In genomic region chrX:123590842-123591491, GRCh38 we compare ENCODE assay signal across 10 cellular contexts.
A peak's percentile ranks its signal among the peaks of the same experiment; 100 is the strongest.
DNase-seq lines count a peak whose midpoint lies in the region; ATAC-seq and TF ChIP-seq lines count a peak whose summit lies in the region.
"Had no signal": no experiment of that assay in that cellular context is flagged by ENCODE, and none has a peak within 500 bp of the region (broad histone marks: within the 10 kb centered on the region; RNA-seq: fewer than 3 reads in every experiment).

No MANE protein-coding gene starts in this region.

- DNase-seq in SW480 (ENCODE audit: low spot score): peak; percentile 46
- DNase-seq in lung (ENCODE audit: low spot score): no peak
- no peak for DNase-seq in left cardiac atrium
- DNase-seq in ascending aorta (ENCODE audit: low spot score in 2 of 2): no peak
- DNase-seq in NCI-H526 (lab: John Stamatoyannopoulos, UW): no peak
- DNase-seq in GM13977 (ENCODE audit: low spot score): no peak
- DNase-seq: activated T-cell treated with anti-CD3 and anti-CD28 coated beads, Interleukin-2, amount 50 U/mL, for 24 hours; stimulated activated naive CD4-positive, alpha-beta T cell treated with Interleukin-2 at 50 U/mL for 16 hours had no signal

- H3K27me3 ChIP-seq in lung (ENCODE audit: control insufficient read depth, insufficient read depth): no peaks in the 10 kb centered on the region
- H3K27me3 ChIP-seq in ascending aorta: no peaks in the 10 kb centered on the region

- ATAC-seq in GM18519 (IDR thresholded peaks at IDR 0.05; ENCODE audit: low FRiP score, unreplicated experiment) (peak; percentile 54), HG02588 (IDR thresholded peaks at IDR 0.05; ENCODE audit: unreplicated experiment) (peak; percentile 58), lung (ENCODE audit: insufficient read depth, low FRiP score) (peak; percentile 42), left cardiac atrium (no peak)

- WGBS in lung, 2 donors: 40 to 67% methylated on average over 6 of the region's 6 CpGs

- intact Hi-C loops in left cardiac atrium (cut with DNase I): no loop called here
- intact Hi-C loops in ascending aorta (cut with DNase I): no loop called here

- H3K27ac ChIP-seq in lung (ENCODE audit: low read depth in 1 of 2, low read length in 1 of 2) (no peak overlapping the region), ascending aorta (no peak overlapping the region)

- no peak overlapping the region for H3K4me3 ChIP-seq in lung
- H3K4me3 ChIP-seq in ascending aorta: no peak overlapping the region

- in situ Hi-C loops in GM13977 (cut with MboI; ENCODE audit: low pct_unique_long_range_greater_than_20kb, low sequenced_read_pairs, unreplicated experiment): no loop called here

- H3K36me3 ChIP-seq in lung (ENCODE audit: control insufficient read depth in 2 of 2, insufficient read depth in 2 of 2, low read length in 2 of 2): no peaks in the 10 kb centered on the region
- H3K36me3 ChIP-seq in ascending aorta: no peaks in the 10 kb centered on the region

- no peak for TF ChIP-seq CTCF in lung (IDR thresholded peaks at IDR 0.05; ENCODE audit: control extremely low read depth, extremely low read depth)
- TF ChIP-seq CTCF in ascending aorta (IDR thresholded peaks at IDR 0.05): no peak
- TF ChIP-seq CTCF in GM13977 (IDR thresholded peaks at IDR 0.05; ENCODE audit: extremely low read depth, insufficient read depth, missing control alignments): no peak

- no peaks in the 10 kb centered on the region for H3K4me1 ChIP-seq in lung (ENCODE audit: control insufficient read depth in 2 of 2, insufficient read depth in 2 of 2, low read length in 2 of 2)
- no peaks in the 10 kb centered on the region for H3K4me1 ChIP-seq in ascending aorta

- H3K9me3 ChIP-seq in lung (ENCODE audit: control insufficient read depth in 2 of 2, insufficient read depth in 1 of 2, low read length in 1 of 2): no peaks in the 10 kb centered on the region
- no peaks in the 10 kb centered on the region for H3K9me3 ChIP-seq in ascending aorta

Comparison
In these comparisons a context has a peak if more than half of its experiments do, and no peak if none do; other contexts are left out.
1. ATAC-seq: peak in GM18519 (single experiment), HG02588 (single experiment) and lung (single experiment); none in left cardiac atrium (0 of 2).